In the genomic region with DNA sequence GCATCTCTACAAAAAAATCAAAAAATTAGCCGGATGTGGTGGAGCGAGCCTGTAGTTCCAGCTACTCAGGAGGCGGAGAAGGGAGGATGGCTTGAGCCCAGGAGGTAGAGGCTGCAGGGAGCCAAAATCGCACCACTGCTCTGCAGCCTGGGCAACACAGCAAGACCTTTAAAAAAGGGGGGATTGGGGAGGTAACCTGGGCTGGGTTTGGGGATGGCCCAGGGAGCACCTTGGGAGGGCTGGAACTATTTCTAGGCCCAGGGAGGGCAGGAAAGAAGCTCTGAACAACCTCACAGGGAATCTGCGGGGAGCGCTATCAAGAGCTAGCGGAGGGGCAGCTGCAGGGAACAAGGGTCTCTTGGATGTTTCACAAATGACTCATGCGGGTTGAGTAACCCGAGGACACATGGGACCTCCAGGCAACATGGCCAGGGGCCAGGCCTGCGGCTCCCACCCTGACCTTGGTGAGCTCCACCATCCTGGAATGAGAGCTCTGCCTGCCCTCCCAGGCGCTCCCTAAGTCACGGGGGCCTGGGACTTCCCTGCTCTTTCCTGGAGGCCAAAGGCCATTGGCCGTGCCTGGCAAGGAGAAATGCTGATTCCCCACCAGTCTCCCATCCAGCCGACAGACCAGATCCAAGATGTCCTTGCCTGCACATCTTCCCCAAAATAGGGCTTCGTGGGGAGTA, we compare ENCODE assay signal across 1 cellular context.
A peak's percentile ranks its signal among the peaks of the same experiment; 100 is the strongest.
TF ChIP-seq lines count a peak whose summit lies in the region.

No MANE protein-coding gene starts in this region.

TF ChIP-seq in HepG2, 621 proteins besides CTCF, POLR2A, EP300 and RAD21 (continued from another document and continues in another):
- TF ChIP-seq ZFP90 (CRISPR knock-in tag; IDR thresholded peaks at IDR 0.05; ENCODE audit: borderline replicate concordance), result peak; percentile 56; the same call in 1 of the 2 replicates
- TF ChIP-seq ZNF749 (CRISPR knock-in tag; IDR thresholded peaks at IDR 0.05; ENCODE audit: borderline replicate concordance), result no peak
- no peak for TF ChIP-seq MTA3 (CRISPR knock-in tag; IDR thresholded peaks at IDR 0.05)
- TF ChIP-seq ZNF225 (CRISPR knock-in tag; IDR thresholded peaks at IDR 0.05), result no peak
- no peak for TF ChIP-seq FOXM1 (CRISPR knock-in tag; IDR thresholded peaks at IDR 0.05)
- no peak for TF ChIP-seq ARHGAP35 (CRISPR knock-in tag; IDR thresholded peaks at IDR 0.05; ENCODE audit: borderline replicate concordance)
- peak; percentile 73; the same call in 1 of the 2 replicates for TF ChIP-seq TEF (CRISPR knock-in tag; IDR thresholded peaks at IDR 0.05)
- TF ChIP-seq IRF2 (CRISPR knock-in tag; IDR thresholded peaks at IDR 0.05), result peak; percentile 83
- TF ChIP-seq NPAS2 (CRISPR knock-in tag; IDR thresholded peaks at IDR 0.05; ENCODE audit: borderline replicate concordance), result no peak
- no peak for TF ChIP-seq NR3C1 (CRISPR knock-in tag; IDR thresholded peaks at IDR 0.05)
- no peak for TF ChIP-seq AGO1 (IDR thresholded peaks at IDR 0.05; ENCODE audit: low read depth, low read length, poor library complexity, severe bottlenecking)
- TF ChIP-seq, protein P1, sequence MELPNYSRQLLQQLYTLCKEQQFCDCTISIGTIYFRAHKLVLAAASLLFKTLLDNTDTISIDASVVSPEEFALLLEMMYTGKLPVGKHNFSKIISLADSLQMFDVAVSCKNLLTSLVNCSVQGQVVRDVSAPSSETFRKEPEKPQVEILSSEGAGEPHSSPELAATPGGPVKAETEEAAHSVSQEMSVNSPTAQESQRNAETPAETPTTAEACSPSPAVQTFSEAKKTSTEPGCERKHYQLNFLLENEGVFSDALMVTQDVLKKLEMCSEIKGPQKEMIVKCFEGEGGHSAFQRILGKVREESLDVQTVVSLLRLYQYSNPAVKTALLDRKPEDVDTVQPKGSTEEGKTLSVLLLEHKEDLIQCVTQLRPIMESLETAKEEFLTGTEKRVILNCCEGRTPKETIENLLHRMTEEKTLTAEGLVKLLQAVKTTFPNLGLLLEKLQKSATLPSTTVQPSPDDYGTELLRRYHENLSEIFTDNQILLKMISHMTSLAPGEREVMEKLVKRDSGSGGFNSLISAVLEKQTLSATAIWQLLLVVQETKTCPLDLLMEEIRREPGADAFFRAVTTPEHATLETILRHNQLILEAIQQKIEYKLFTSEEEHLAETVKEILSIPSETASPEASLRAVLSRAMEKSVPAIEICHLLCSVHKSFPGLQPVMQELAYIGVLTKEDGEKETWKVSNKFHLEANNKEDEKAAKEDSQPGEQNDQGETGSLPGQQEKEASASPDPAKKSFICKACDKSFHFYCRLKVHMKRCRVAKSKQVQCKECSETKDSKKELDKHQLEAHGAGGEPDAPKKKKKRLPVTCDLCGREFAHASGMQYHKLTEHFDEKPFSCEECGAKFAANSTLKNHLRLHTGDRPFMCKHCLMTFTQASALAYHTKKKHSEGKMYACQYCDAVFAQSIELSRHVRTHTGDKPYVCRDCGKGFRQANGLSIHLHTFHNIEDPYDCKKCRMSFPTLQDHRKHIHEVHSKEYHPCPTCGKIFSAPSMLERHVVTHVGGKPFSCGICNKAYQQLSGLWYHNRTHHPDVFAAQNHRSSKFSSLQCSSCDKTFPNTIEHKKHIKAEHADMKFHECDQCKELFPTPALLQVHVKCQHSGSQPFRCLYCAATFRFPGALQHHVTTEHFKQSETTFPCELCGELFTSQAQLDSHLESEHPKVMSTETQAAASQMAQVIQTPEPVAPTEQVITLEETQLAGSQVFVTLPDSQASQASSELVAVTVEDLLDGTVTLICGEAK (IDR thresholded peaks at IDR 0.05), result no peak
- TF ChIP-seq, protein P1 (CRISPR knock-in tag; IDR thresholded peaks at IDR 0.05), result no peak; the same call in 1 of the 2 replicates
- no peak for TF ChIP-seq FOXK2 (IDR thresholded peaks at IDR 0.05)
- TF ChIP-seq KLF15 (CRISPR knock-in tag; IDR thresholded peaks at IDR 0.05; ENCODE audit: borderline replicate concordance), result no peak
- no peak for TF ChIP-seq SYNCRIP (IDR thresholded peaks at IDR 0.05; ENCODE audit: insufficient read depth, low read depth, low read length)
- peak; percentile 60; the same call in 1 of the 2 replicates for TF ChIP-seq ZNF557 (CRISPR knock-in tag; IDR thresholded peaks at IDR 0.05)
- no peak for TF ChIP-seq DNMT3B (CRISPR knock-in tag; conservative IDR thresholded peaks at IDR 0.05)
- peak; percentile 73 for TF ChIP-seq XRCC5 (optimal IDR thresholded peaks at IDR 0.05; ENCODE audit: low read length)
- TF ChIP-seq, protein P2, sequence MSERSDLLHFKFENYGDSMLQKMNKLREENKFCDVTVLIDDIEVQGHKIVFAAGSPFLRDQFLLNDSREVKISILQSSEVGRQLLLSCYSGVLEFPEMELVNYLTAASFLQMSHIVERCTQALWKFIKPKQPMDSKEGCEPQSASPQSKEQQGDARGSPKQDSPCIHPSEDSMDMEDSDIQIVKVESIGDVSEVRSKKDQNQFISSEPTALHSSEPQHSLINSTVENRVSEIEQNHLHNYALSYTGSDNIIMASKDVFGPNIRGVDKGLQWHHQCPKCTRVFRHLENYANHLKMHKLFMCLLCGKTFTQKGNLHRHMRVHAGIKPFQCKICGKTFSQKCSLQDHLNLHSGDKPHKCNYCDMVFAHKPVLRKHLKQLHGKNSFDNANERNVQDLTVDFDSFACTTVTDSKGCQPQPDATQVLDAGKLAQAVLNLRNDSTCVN (CRISPR knock-in tag; IDR thresholded peaks at IDR 0.05; ENCODE audit: borderline replicate concordance), result peak; percentile 43; the same call in 1 of the 2 replicates
- TF ChIP-seq ZNF740 (CRISPR knock-in tag; IDR thresholded peaks at IDR 0.05), result peak; percentile 32
- TF ChIP-seq, protein P3, sequence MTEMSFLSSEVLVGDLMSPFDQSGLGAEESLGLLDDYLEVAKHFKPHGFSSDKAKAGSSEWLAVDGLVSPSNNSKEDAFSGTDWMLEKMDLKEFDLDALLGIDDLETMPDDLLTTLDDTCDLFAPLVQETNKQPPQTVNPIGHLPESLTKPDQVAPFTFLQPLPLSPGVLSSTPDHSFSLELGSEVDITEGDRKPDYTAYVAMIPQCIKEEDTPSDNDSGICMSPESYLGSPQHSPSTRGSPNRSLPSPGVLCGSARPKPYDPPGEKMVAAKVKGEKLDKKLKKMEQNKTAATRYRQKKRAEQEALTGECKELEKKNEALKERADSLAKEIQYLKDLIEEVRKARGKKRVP (CRISPR knock-in tag; IDR thresholded peaks at IDR 0.05), result no peak
- TF ChIP-seq ZNF713 (CRISPR knock-in tag; IDR thresholded peaks at IDR 0.05), result no peak
- no peak for TF ChIP-seq HNRNPK (IDR thresholded peaks at IDR 0.05; ENCODE audit: low read depth, low read length, poor library complexity, severe bottlenecking)
- TF ChIP-seq, protein P4, sequence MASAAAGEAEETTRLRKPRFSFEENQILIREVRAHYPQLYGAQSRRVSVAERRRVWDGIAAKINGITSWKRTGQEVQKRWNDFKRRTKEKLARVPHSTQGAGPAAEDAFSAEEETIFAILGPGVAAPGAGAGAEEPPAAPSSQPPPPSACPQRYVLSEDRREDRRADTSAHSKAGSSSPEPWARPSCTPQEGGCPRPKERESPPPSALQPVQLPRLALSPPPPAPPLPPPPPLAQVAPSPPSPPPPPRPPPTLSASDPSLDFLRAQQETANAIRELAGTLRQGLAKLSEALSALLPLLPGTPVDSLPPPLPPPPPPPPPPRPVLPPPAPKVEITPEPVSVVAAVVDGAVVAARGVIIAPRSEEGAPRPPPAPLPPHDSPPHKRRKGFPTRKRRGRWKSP (CRISPR knock-in tag; IDR thresholded peaks at IDR 0.05), result peak; percentile 76; the same call in 1 of the 2 replicates
- peak; percentile 79; the same call in 1 of the 2 replicates for TF ChIP-seq HIVEP1 (CRISPR knock-in tag; IDR thresholded peaks at IDR 0.05)
- no peak for TF ChIP-seq MAFG (CRISPR knock-in tag; IDR thresholded peaks at IDR 0.05)
- TF ChIP-seq DMAP1 (CRISPR knock-in tag; IDR thresholded peaks at IDR 0.05), result peak; percentile 78
- TF ChIP-seq ZNF609 (CRISPR knock-in tag; IDR thresholded peaks at IDR 0.05; ENCODE audit: borderline replicate concordance), result peak; percentile 80
- TF ChIP-seq, protein P5, sequence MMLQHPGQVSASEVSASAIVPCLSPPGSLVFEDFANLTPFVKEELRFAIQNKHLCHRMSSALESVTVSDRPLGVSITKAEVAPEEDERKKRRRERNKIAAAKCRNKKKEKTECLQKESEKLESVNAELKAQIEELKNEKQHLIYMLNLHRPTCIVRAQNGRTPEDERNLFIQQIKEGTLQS (CRISPR knock-in tag; IDR thresholded peaks at IDR 0.05), result peak; percentile 100
- peak; percentile 83 for TF ChIP-seq ZNF746 (CRISPR knock-in tag; IDR thresholded peaks at IDR 0.05)
- no peak for TF ChIP-seq ZBTB46 (CRISPR knock-in tag; IDR thresholded peaks at IDR 0.05; ENCODE audit: borderline replicate concordance)
